Comparison of ENCODE assay signal across 2 cellular contexts in the genomic region with DNA sequence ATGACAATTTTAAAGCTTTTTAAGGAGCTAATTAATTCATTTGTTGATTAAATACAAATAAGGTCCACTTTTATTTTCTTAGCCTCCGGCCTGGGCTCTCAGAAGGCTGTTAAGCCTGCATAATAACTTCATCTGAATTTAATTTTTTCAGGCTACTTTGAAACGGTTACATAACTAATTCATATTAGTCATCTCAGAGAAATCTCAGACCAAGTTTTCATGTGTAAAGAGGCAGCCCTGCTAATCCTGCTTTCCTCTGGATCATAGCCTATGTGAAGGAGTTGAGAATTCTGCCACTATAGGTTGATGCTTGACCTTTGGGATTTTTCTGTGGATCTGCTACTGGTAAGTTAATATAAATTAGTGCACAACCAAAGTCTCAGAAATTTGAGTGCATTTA.
TF ChIP-seq lines count a peak whose summit lies in the region.

No MANE protein-coding gene starts in this region.

TF ChIP-seq in A549, 52 proteins besides CTCF, POLR2A, EP300 and RAD21 (continued from another document):
- TF ChIP-seq GATA3 (IDR thresholded peaks at IDR 0.05; ENCODE audit: borderline replicate concordance), result no peak
- no peak for TF ChIP-seq RNF2 (IDR thresholded peaks at IDR 0.05; ENCODE audit: borderline replicate concordance, low read depth)
TF ChIP-seq in A549: peak in this region for 0.

TF ChIP-seq in HCT116, 20 proteins besides CTCF, POLR2A, EP300 and RAD21 (continued from another document):
- TF ChIP-seq, protein P1, sequence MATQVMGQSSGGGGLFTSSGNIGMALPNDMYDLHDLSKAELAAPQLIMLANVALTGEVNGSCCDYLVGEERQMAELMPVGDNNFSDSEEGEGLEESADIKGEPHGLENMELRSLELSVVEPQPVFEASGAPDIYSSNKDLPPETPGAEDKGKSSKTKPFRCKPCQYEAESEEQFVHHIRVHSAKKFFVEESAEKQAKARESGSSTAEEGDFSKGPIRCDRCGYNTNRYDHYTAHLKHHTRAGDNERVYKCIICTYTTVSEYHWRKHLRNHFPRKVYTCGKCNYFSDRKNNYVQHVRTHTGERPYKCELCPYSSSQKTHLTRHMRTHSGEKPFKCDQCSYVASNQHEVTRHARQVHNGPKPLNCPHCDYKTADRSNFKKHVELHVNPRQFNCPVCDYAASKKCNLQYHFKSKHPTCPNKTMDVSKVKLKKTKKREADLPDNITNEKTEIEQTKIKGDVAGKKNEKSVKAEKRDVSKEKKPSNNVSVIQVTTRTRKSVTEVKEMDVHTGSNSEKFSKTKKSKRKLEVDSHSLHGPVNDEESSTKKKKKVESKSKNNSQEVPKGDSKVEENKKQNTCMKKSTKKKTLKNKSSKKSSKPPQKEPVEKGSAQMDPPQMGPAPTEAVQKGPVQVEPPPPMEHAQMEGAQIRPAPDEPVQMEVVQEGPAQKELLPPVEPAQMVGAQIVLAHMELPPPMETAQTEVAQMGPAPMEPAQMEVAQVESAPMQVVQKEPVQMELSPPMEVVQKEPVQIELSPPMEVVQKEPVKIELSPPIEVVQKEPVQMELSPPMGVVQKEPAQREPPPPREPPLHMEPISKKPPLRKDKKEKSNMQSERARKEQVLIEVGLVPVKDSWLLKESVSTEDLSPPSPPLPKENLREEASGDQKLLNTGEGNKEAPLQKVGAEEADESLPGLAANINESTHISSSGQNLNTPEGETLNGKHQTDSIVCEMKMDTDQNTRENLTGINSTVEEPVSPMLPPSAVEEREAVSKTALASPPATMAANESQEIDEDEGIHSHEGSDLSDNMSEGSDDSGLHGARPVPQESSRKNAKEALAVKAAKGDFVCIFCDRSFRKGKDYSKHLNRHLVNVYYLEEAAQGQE (IDR thresholded peaks at IDR 0.05; ENCODE audit: low read depth), result no peak
- TF ChIP-seq SRF (IDR thresholded peaks at IDR 0.05; ENCODE audit: low read depth), result no peak
- no peak for TF ChIP-seq ELF1 (IDR thresholded peaks at IDR 0.05; ENCODE audit: borderline replicate concordance, low read depth)
- TF ChIP-seq, protein P2, sequence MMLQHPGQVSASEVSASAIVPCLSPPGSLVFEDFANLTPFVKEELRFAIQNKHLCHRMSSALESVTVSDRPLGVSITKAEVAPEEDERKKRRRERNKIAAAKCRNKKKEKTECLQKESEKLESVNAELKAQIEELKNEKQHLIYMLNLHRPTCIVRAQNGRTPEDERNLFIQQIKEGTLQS (IDR thresholded peaks at IDR 0.05), result no peak
- TF ChIP-seq, protein P3, sequence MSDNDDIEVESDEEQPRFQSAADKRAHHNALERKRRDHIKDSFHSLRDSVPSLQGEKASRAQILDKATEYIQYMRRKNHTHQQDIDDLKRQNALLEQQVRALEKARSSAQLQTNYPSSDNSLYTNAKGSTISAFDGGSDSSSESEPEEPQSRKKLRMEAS (IDR thresholded peaks at IDR 0.05), result no peak
